23 cellular contexts compared by ENCODE assay signal in the genomic region with DNA sequence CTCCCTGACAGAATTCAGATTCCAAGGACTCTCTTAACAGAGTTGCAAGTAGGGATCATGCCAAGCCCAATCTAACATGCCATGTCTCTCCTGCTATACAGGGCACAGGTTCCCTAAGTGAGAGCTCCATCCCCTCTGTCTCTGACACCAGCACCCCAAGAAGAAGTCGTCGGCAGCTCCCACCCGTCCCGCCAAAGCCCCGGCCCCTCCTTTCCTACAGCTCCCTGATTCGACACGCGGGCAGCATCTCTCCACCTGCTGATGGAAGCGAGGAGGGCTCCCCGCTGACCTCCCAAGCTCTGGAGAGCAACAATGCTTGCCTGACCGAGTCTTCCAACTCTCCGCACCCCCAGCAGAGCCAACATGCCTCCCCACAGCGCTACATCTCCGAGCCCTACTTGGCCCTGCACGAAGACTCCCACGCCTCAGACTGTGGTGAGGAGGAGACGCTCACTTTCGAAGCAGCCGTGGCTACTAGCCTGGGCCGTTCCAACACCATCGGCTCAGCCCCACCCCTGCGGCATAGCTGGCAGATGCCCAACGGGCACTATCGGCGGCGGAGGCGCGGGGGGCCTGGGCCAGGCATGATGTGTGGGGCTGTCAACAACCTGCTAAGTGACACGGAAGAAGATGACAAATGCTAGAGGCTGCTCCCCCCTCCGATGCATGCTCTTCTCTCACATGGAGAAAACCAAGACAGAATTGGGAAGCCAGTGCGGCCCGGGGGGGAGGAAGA.
"Had no signal": no experiment of that assay in that cellular context is flagged by ENCODE, and none has a peak within 500 bp of the region (broad histone marks: within the 10 kb centered on the region; RNA-seq: fewer than 3 reads in every experiment).

No MANE protein-coding gene starts in this region.

- H3K9me3 ChIP-seq: SJCRH30 had no signal

- FAIRE-seq: HTR-8/SVneo, RCC 7860 had no signal

- DNase-seq: KBM-7, MV-4-11, NCI-H1048, NCI-H1105, NCI-H1417, NCI-H1436 treated with DMSO at 0.1 percent for 48 hours, NCI-H1694, NCI-H187 treated with DMSO at 0.1 percent for 48 hours, NCI-H2029 treated with DMSO at 0.1 percent for 48 hours, NCI-H2171 treated with DMSO at 0.1 percent for 48 hours, NCI-H345, NCI-H446 treated with DMSO at 0.1 percent for 48 hours, NCI-H510A treated with DMSO at 0.1 percent for 48 hours, NCI-H526, NCI-H774, SHP77 treated with DMSO at 0.1 percent for 48 hours, SJCRH30, T-helper 1 cell had no signal

- H3K36me3 ChIP-seq: SJCRH30 had no signal

- H3K27ac ChIP-seq: HL-60, RWPE1, SJCRH30 had no signal

- H3K4me3 ChIP-seq: SJCRH30 had no signal

- ATAC-seq: SK-N-SH treated with all-trans-retinoic acid at 6 μM for 48 hours had no signal

- H3K27me3 ChIP-seq: SJCRH30 had no signal
